Comparison of ENCODE assay signal across 25 cellular contexts in genomic region chr15:74412159-74412558, GRCh38. TPM values are rescaled to one million over a fixed set of nuclear protein-coding genes. Genes with fewer than 3 reads are reported as not detected.
DNase-seq lines count a peak whose midpoint lies in the region; ATAC-seq and TF ChIP-seq lines count a peak whose summit lies in the region.
"Had no signal": no experiment of that assay in that cellular context is flagged by ENCODE, and none has a peak within 500 bp of the region (broad histone marks: within the 10 kb centered on the region; RNA-seq: fewer than 3 reads in every experiment).

No MANE protein-coding gene starts in this region.

- H2AFZ ChIP-seq in Karpas-422 (ENCODE audit: low read length) (no peak overlapping the region), neuronal stem cell (ENCODE audit: low read length) (no peak overlapping the region)
- H2AFZ ChIP-seq: GM23338 had no signal

- peak overlapping the region; percentile 29; the same call in 1 of the 2 replicates for H3K4me3 ChIP-seq in Karpas-422 (ENCODE audit: low read length)
- no peak overlapping the region for H3K4me3 ChIP-seq in neuronal stem cell (ENCODE audit: low read length in 2 of 2)
- no peak overlapping the region for H3K4me3 ChIP-seq in testis
- H3K4me3 ChIP-seq: GM23338, MG63 had no signal

- H4K91ac ChIP-seq in neuronal stem cell (ENCODE audit: low read depth, low read length, poor library complexity), result no peak overlapping the region

- H3K23ac ChIP-seq in neuronal stem cell (ENCODE audit: low read depth, low read length, poor library complexity), result no peak overlapping the region

- H2BK120ac ChIP-seq in neuronal stem cell (ENCODE audit: low read depth, low read length), result no peak overlapping the region

- H2BK5ac ChIP-seq in neuronal stem cell (ENCODE audit: low read length), result no peak overlapping the region

- peaks cover 84% of the 10 kb centered on the region for H3K36me3 Mint-ChIP-seq in activated T-cell treated with anti-CD3 and anti-CD28 coated beads, Interleukin-2, amount 50 U/mL, for 24 hours (ENCODE audit: low read depth)
- H3K36me3 Mint-ChIP-seq in activated T-cell treated with anti-CD3 and anti-CD28 coated beads, Interleukin-2, amount 50 U/mL, for 72 hours (ENCODE audit: insufficient read depth in 2 of 2), result peaks cover 6 to 17% of the 10 kb centered on the region in 2 donors

- TF ChIP-seq CTCF in testis (IDR thresholded peaks at IDR 0.05), result no peak

- H3K4me1 Mint-ChIP-seq in activated T-cell treated with anti-CD3 and anti-CD28 coated beads, Interleukin-2, amount 50 U/mL, for 24 hours (ENCODE audit: low read depth), result peaks cover 37% of the 10 kb centered on the region
- peaks cover 27% of the 10 kb centered on the region for H3K4me1 Mint-ChIP-seq in activated T-cell treated with anti-CD3 and anti-CD28 coated beads, Interleukin-2, amount 50 U/mL, for 72 hours (ENCODE audit: low read depth)

- DNase-seq in activated T-cell treated with anti-CD3 and anti-CD28 coated beads, Interleukin-2, amount 50 U/mL, for 24 hours, result no peak
- no peak for DNase-seq in activated T-cell treated with anti-CD3 and anti-CD28 coated beads, Interleukin-2, amount 50 U/mL, for 72 hours
- DNase-seq in Karpas-422 (no peak), neuronal stem cell (ENCODE audit: low spot score) (no peak), testis (no peak), SKM-1 (lab: John Stamatoyannopoulos, UW; ENCODE audit: unreplicated experiment) (no peak), NCI-H526 (lab: John Stamatoyannopoulos, UW) (no peak)
- DNase-seq in activated CD4-positive, alpha-beta T cell treated with anti-CD3 and anti-CD28 coated beads for 1 hour, result no peak
- DNase-seq: AML-193, DMS79 treated with DMSO at 0.1 percent for 48 hours, HCEC 1CT, MG63, NCI-H1092, NCI-H1436 treated with DMSO at 0.1 percent for 48 hours, NCI-H2029 treated with DMSO at 0.1 percent for 48 hours, NCI-H2171, NCI-H446, NCI-H69, SW 1271 had no signal

- peaks cover 9% of the 10 kb centered on the region; the same call in 1 of the 2 replicates for H3K36me3 ChIP-seq in Karpas-422 (ENCODE audit: insufficient read depth, low read length)
- peaks cover 15 to 19% of the 10 kb centered on the region in 2 donors for H3K36me3 ChIP-seq in neuronal stem cell (replicated peaks in 1 of 2; ENCODE audit: control insufficient read depth in 2 of 2, insufficient read depth in 2 of 2, low read length in 2 of 2)
- no peaks in the 10 kb centered on the region for H3K36me3 ChIP-seq in testis (ENCODE audit: low read depth, missing control alignments)

- H3K4me1 ChIP-seq in Karpas-422 (ENCODE audit: low read length), result peaks cover 95% of the 10 kb centered on the region
- peaks cover 8 to 10% of the 10 kb centered on the region in 2 donors for H3K4me1 ChIP-seq in neuronal stem cell (ENCODE audit: control insufficient read depth in 2 of 2, insufficient read depth in 1 of 2, low read depth in 1 of 2, low read length in 2 of 2)
- H3K4me1 ChIP-seq in testis, result peaks cover 46% of the 10 kb centered on the region

- no peak overlapping the region for H4K8ac ChIP-seq in neuronal stem cell (ENCODE audit: low read depth, low read length)

- no peak for TF ChIP-seq POLR2A in testis (IDR thresholded peaks at IDR 0.05)

- intact Hi-C loops in testis (cut with DNase I; ENCODE audit: low total_unique reads), result no loop called here

- peak overlapping the region; percentile 69 for H3K4me2 ChIP-seq in Karpas-422 (ENCODE audit: low read depth, low read length, poor library complexity, severe bottlenecking)
- H3K4me2 ChIP-seq in neuronal stem cell (ENCODE audit: insufficient read depth, low read length, poor library complexity, severe bottlenecking), result no peak overlapping the region
- H3K4me2 ChIP-seq: GM23338 had no signal

- H3K27me3 Mint-ChIP-seq in activated T-cell treated with anti-CD3 and anti-CD28 coated beads, Interleukin-2, amount 50 U/mL, for 24 hours, result no peaks in the 10 kb centered on the region
- H3K27me3 Mint-ChIP-seq in activated T-cell treated with anti-CD3 and anti-CD28 coated beads, Interleukin-2, amount 50 U/mL, for 72 hours (ENCODE audit: low read depth), result no peaks in the 10 kb centered on the region

- H4K20me1 ChIP-seq in Karpas-422 (ENCODE audit: insufficient read depth, low read depth, low read length), result peaks cover 13% of the 10 kb centered on the region; the same call in 1 of the 2 replicates

- peak overlapping the region; percentile 13 for H2AK5ac ChIP-seq in neuronal stem cell (ENCODE audit: low read depth, low read length)

- no peak overlapping the region for H3K4me3 Mint-ChIP-seq in activated T-cell treated with anti-CD3 and anti-CD28 coated beads, Interleukin-2, amount 50 U/mL, for 24 hours
- H3K4me3 Mint-ChIP-seq in activated T-cell treated with anti-CD3 and anti-CD28 coated beads, Interleukin-2, amount 50 U/mL, for 72 hours, result no peak overlapping the region
- H3K4me3 Mint-ChIP-seq: CD14-positive monocyte, GM23338 had no signal

- no peaks in the 10 kb centered on the region for H3K9me3 Mint-ChIP-seq in activated T-cell treated with anti-CD3 and anti-CD28 coated beads, Interleukin-2, amount 50 U/mL, for 24 hours
- H3K9me3 Mint-ChIP-seq in activated T-cell treated with anti-CD3 and anti-CD28 coated beads, Interleukin-2, amount 50 U/mL, for 72 hours, result no peaks in the 10 kb centered on the region
- H3K9me3 Mint-ChIP-seq: CD14-positive monocyte, GM23338 had no signal

- ATAC-seq in activated T-cell treated with anti-CD3 and anti-CD28 coated beads, Interleukin-2, amount 50 U/mL, for 72 hours (replicated peaks in 1 of 2), result no peak
- ATAC-seq: GM23338, Panc1, Right ventricle myocardium inferior had no signal

- peak overlapping the region; percentile 42 for H3K18ac ChIP-seq in neuronal stem cell (ENCODE audit: low read length)

- no peak overlapping the region for H3K4ac ChIP-seq in neuronal stem cell (ENCODE audit: low read length)

- no peaks in the 10 kb centered on the region for H3K79me1 ChIP-seq in neuronal stem cell (ENCODE audit: low read depth, low read length)

- no peaks in the 10 kb centered on the region for H3K79me2 ChIP-seq in Karpas-422 (ENCODE audit: low read length)

- H3K27me3 ChIP-seq in Karpas-422 (ENCODE audit: low read length) (no peaks in the 10 kb centered on the region), neuronal stem cell (ENCODE audit: control insufficient read depth in 3 of 3, insufficient read depth in 3 of 3, low read depth in 1 of 3, low read length in 3 of 3) (no peaks in the 10 kb centered on the region), testis (no peaks in the 10 kb centered on the region)
- H3K27me3 ChIP-seq: MG63 had no signal

- no peak overlapping the region for H2BK15ac ChIP-seq in neuronal stem cell (ENCODE audit: low read length)

- H3K14ac ChIP-seq in neuronal stem cell (ENCODE audit: low read length), result no peak overlapping the region

- peak overlapping the region; percentile 52 for H3K9ac ChIP-seq in Karpas-422 (ENCODE audit: low read length)
- H3K9ac ChIP-seq in neuronal stem cell (ENCODE audit: low read depth, low read length, poor library complexity), result peak overlapping the region; percentile 44

- H3K27ac Mint-ChIP-seq in activated T-cell treated with anti-CD3 and anti-CD28 coated beads, Interleukin-2, amount 50 U/mL, for 24 hours, result peak overlapping the region; percentile 67
- H3K27ac Mint-ChIP-seq in activated T-cell treated with anti-CD3 and anti-CD28 coated beads, Interleukin-2, amount 50 U/mL, for 72 hours, result no peak overlapping the region
- H3K27ac Mint-ChIP-seq: CD14-positive monocyte, GM23338 had no signal

- H3K27ac ChIP-seq in Karpas-422 (ENCODE audit: low read length), result peak overlapping the region; percentile 51
- no peak overlapping the region for H3K27ac ChIP-seq in neuronal stem cell (replicated peaks; ENCODE audit: low read length)
- H3K27ac ChIP-seq in testis, result peak overlapping the region; percentile 36 to 50
- H3K27ac ChIP-seq: 22Rv1 had no signal

- H3K9me2 ChIP-seq in Karpas-422 (replicated peaks; ENCODE audit: insufficient read depth, low read length), result no peaks in the 10 kb centered on the region

- H3K9me3 ChIP-seq in Karpas-422 (ENCODE audit: low read length) (no peaks in the 10 kb centered on the region), neuronal stem cell (replicated peaks in 1 of 2; ENCODE audit: control insufficient read depth in 2 of 2, insufficient read depth in 1 of 2, low read depth in 1 of 2, low read length in 2 of 2) (no peaks in the 10 kb centered on the region), testis (no peaks in the 10 kb centered on the region)
- H3K9me3 ChIP-seq: MG63 had no signal

- no CpG with 5 or more reads among the region's 6 CpGs for WGBS in neuronal stem cell (ENCODE audit: extremely low coverage in 2 of 2, insufficient read length in 2 of 2, insufficient replicate concordance in 1 of 2), 2 donors
- WGBS in testis, 2 donors, result 39 to 49% methylated on average over 4 to 6 of the region's 6 CpGs

- H2BK12ac ChIP-seq in neuronal stem cell (ENCODE audit: low read length), result no peak overlapping the region

RNA-seq across cellular contexts. Expression of gene SEMA7A, which starts 21.6 kb away (rescaled TPM):
- 10 to 100 TPM; 46.7 to 57.1 TPM for total RNA-seq in activated T-cell treated with anti-CD3 and anti-CD28 coated beads, Interleukin-2, amount 50 U/mL, for 72 hours
- total RNA-seq in Karpas-422 (2014; rRNA removed; shearing (Covaris generic); ENCODE audit: low replicate concordance), result 41.6 and 49.1 TPM in 2 replicates
- 10.3 TPM for polyA plus RNA-seq in neuronal stem cell (2013, experiment 1 of 2)
- 10.3 TPM for polyA plus RNA-seq in neuronal stem cell (2013, experiment 2 of 2)
- 100 to 1,000 TPM; 217 to 220 TPM for total RNA-seq in testis
- polyA plus RNA-seq in testis (ENCODE audit: insufficient read depth, low read depth, low replicate concordance), result 80.7 TPM

RNA-seq across cellular contexts. Expression of gene CYP11A1, which starts 44.7 kb away (rescaled TPM):
- under 1 TPM; 0.21 to 0.26 TPM for total RNA-seq in activated T-cell treated with anti-CD3 and anti-CD28 coated beads, Interleukin-2, amount 50 U/mL, for 72 hours
- total RNA-seq in Karpas-422 (2014; rRNA removed; shearing (Covaris generic); ENCODE audit: low replicate concordance), result not detected in 2 replicates
- 0.77 TPM for polyA plus RNA-seq in neuronal stem cell (2013, experiment 1 of 2)
- 0.80 TPM for polyA plus RNA-seq in neuronal stem cell (2013, experiment 2 of 2)
- 10 to 100 TPM; 74.3 to 76.4 TPM for total RNA-seq in testis
- polyA plus RNA-seq in testis (ENCODE audit: insufficient read depth, low read depth, low replicate concordance), result 76.2 TPM
- total RNA-seq: SK-MEL-5 had no signal
- polyA plus RNA-seq: CD14-positive monocyte had no signal

RNA-seq across cellular contexts. Expression of gene UBL7, which starts 48.8 kb away (rescaled TPM):
- 10 to 100 TPM; 47.8 to 55.1 TPM for total RNA-seq in activated T-cell treated with anti-CD3 and anti-CD28 coated beads, Interleukin-2, amount 50 U/mL, for 72 hours
- total RNA-seq in Karpas-422 (2014; rRNA removed; shearing (Covaris generic); ENCODE audit: low replicate concordance), result 71.3 and 84.2 TPM in 2 replicates
- 45.9 TPM for polyA plus RNA-seq in neuronal stem cell (2013, experiment 1 of 2)
- 44.1 TPM for polyA plus RNA-seq in neuronal stem cell (2013, experiment 2 of 2)
- total RNA-seq in testis, result 10 to 100 TPM; 61.9 to 70.6 TPM
- polyA plus RNA-seq in testis (ENCODE audit: insufficient read depth, low read depth, low replicate concordance), result 104 TPM

Comparison
In these comparisons a context has a peak if more than half of its experiments do, and no peak if none do; other contexts are left out.
1. RNA of gene CYP11A1, which starts 44.7 kb away (total RNA-seq): 74.3 to 76.4 TPM in testis; 0.21 to 0.26 TPM in activated T-cell treated with anti-CD3 and anti-CD28 coated beads, Interleukin-2, amount 50 U/mL, for 72 hours and not detected in Karpas-422; every median in the first group is over 10 times any median in the second.